8 cellular contexts compared by ENCODE assay signal in genomic region chr17:41678411-41678906, GRCh38. TPM values are rescaled to one million over a fixed set of nuclear protein-coding genes. Genes with fewer than 3 reads are reported as not detected.
DNase-seq lines count a peak whose midpoint lies in the region; ATAC-seq and TF ChIP-seq lines count a peak whose summit lies in the region.

No MANE protein-coding gene starts in this region.

- H3K27me3 Mint-ChIP-seq in osteocyte (ENCODE audit: unreplicated experiment) = peaks cover 2% of the 10 kb centered on the region

- H3K4me3 Mint-ChIP-seq in osteocyte (ENCODE audit: unreplicated experiment) = no peak overlapping the region

- peak; percentile 12 for ATAC-seq in GM19372 (IDR thresholded peaks at IDR 0.05; ENCODE audit: low read depth, unreplicated experiment)
- ATAC-seq in activated CD4-positive, CD25-positive, alpha-beta regulatory T cell treated with anti-CD3 and anti-CD28 coated beads, Interleukin-2, amount 50 U/mL, for 24 hours = no peak

- TF ChIP-seq CTCF in AG09309 (IDR thresholded peaks at IDR 0.05; ENCODE audit: control insufficient read depth, insufficient read depth, low read depth, low read length, missing control alignments) = no peak
- TF ChIP-seq CTCF in coronary artery (IDR thresholded peaks at IDR 0.05) = no peak
- TF ChIP-seq CTCF in osteocyte (IDR thresholded peaks at IDR 0.05) = no peak

- peaks cover 16% of the 10 kb centered on the region for H3K4me1 Mint-ChIP-seq in osteocyte (ENCODE audit: unreplicated experiment)

- H3K4me3 ChIP-seq in AG09309 (ENCODE audit: control insufficient read depth, low read depth, low read length) = peak overlapping the region; percentile 30
- H3K4me3 ChIP-seq in coronary artery = peak overlapping the region; percentile 42

- DNase-seq in AG09309 (ENCODE audit: low read depth) = no peak
- DNase-seq in NCI-H460 (ENCODE audit: extremely low read depth, low read depth) = peak; percentile 82
- peak; percentile 43 for DNase-seq in coronary artery (ENCODE audit: low spot score)
- DNase-seq in osteocyte (ENCODE audit: extremely low spot score, unreplicated experiment) = no peak
- DNase-seq in AG08395 (ENCODE audit: low spot score) = no peak
- DNase-seq in Kasumi-1 (lab: John Stamatoyannopoulos, UW) = no peak

- no peaks in the 10 kb centered on the region for H3K36me3 Mint-ChIP-seq in osteocyte (ENCODE audit: unreplicated experiment)

- peak overlapping the region; percentile 75 for H3K27ac Mint-ChIP-seq in osteocyte (ENCODE audit: unreplicated experiment)

- no peaks in the 10 kb centered on the region for H3K9me3 Mint-ChIP-seq in osteocyte (ENCODE audit: unreplicated experiment)

- H3K27ac ChIP-seq in coronary artery = peak overlapping the region in 1 of 2 donors; percentile 77

RNA-seq across cellular contexts. Expression of gene EIF1, which starts 10.2 kb away (rescaled TPM):
- total RNA-seq in NCI-H460 (2014; rRNA removed; shearing (Covaris generic)) = 356 and 499 TPM in 2 replicates
- polyA plus RNA-seq in NCI-H460 (2014; cell fraction: nucleus; rRNA removed) = 292 and 380 TPM in 2 replicates
- total RNA-seq in osteocyte = 1,019 and 1,057 TPM in 2 replicates

RNA-seq across cellular contexts. Expression of gene GAST, which starts 33.7 kb away (rescaled TPM):
- total RNA-seq in NCI-H460 (2014; rRNA removed; shearing (Covaris generic)) = not detected in 2 replicates
- polyA plus RNA-seq in NCI-H460 (2014; cell fraction: nucleus; rRNA removed) = not detected in 2 replicates
- not detected in 2 replicates for total RNA-seq in osteocyte

RNA-seq across cellular contexts. Expression of gene KRT17, which starts 54.1 kb away (rescaled TPM):
- 0.42 TPM in 1 of 2 replicates, not detected in the other for total RNA-seq in NCI-H460 (2014; rRNA removed; shearing (Covaris generic))
- polyA plus RNA-seq in NCI-H460 (2014; cell fraction: nucleus; rRNA removed) = not detected in 2 replicates
- 40.5 and 43.2 TPM in 2 replicates for total RNA-seq in osteocyte

RNA-seq across cellular contexts. Expression of gene HAP1, which starts 56.0 kb away (rescaled TPM):
- 0.69 and 0.94 TPM in 2 replicates for total RNA-seq in NCI-H460 (2014; rRNA removed; shearing (Covaris generic))
- 1.7 and 1.8 TPM in 2 replicates for polyA plus RNA-seq in NCI-H460 (2014; cell fraction: nucleus; rRNA removed)
- total RNA-seq in osteocyte = 0.11 and 0.24 TPM in 2 replicates

Comparison
In these comparisons a context has a peak if more than half of its experiments do, and no peak if none do; other contexts are left out.
1. DNase-seq: peak in NCI-H460 (single experiment) and coronary artery (single experiment); none in AG09309 (single experiment), osteocyte (single experiment), AG08395 (single experiment) and Kasumi-1 (0 of 2).
2. RNA of gene KRT17, which starts 54.1 kb away (total RNA-seq): 40.5 to 43.2 TPM in osteocyte; 0.42 TPM in NCI-H460; every median in the first group is over 10 times any median in the second.